ENCODE assay signal across 22 cellular contexts in genomic region chr12:54471793-54472192, GRCh38. TPM values are rescaled to one million over a fixed set of nuclear protein-coding genes. Genes with fewer than 3 reads are reported as not detected.
"Had no signal": no experiment of that assay in that cellular context is flagged by ENCODE, and none has a peak within 500 bp of the region (broad histone marks: within the 10 kb centered on the region; RNA-seq: fewer than 3 reads in every experiment).

No MANE protein-coding gene starts in this region.

- DNase-seq: MG63, NCI-H1105, NCI-H1417 treated with DMSO at 0.1 percent for 48 hours, NCI-H146, NCI-H1694 treated with DMSO at 0.1 percent for 48 hours, NCI-H1930, NCI-H2081, NCI-H2107, NCI-H2227 treated with DMSO at 0.1 percent for 48 hours, NCI-H524, NCI-H526 treated with DMSO at 0.1 percent for 48 hours, NCI-H748 treated with DMSO at 0.1 percent for 48 hours, Right ventricle myocardium superior, RPMI8226, SIG-M5, T-helper 2 cell had no signal

- H3K4me3 ChIP-seq: MG63, SJSA1, SK-N-MC had no signal

- H3K36me3 ChIP-seq: MG63, SJSA1 had no signal

- H3K9me3 Mint-ChIP-seq: IgD-negative memory B cell had no signal

- H3K4me1 ChIP-seq: SJSA1 had no signal

- H3K9me3 ChIP-seq: MG63, SJSA1 had no signal

- H3K27ac Mint-ChIP-seq: IgD-negative memory B cell had no signal

- H3K27me3 ChIP-seq: MG63 had no signal

- H3K27ac ChIP-seq: SJSA1, SK-N-MC had no signal

- FAIRE-seq: HTR-8/SVneo, RCC 7860 had no signal

RNA-seq across cellular contexts. Expression of gene GTSF1, which starts 1.6 kb away (rescaled TPM):
- total RNA-seq: NCI-H460, Right ventricle myocardium superior, SJSA1 had no signal

RNA-seq across cellular contexts. Expression of gene NCKAP1L, which starts 25.8 kb away (rescaled TPM):
- total RNA-seq: NCI-H460, SJSA1 had no signal
